In the genomic region with DNA sequence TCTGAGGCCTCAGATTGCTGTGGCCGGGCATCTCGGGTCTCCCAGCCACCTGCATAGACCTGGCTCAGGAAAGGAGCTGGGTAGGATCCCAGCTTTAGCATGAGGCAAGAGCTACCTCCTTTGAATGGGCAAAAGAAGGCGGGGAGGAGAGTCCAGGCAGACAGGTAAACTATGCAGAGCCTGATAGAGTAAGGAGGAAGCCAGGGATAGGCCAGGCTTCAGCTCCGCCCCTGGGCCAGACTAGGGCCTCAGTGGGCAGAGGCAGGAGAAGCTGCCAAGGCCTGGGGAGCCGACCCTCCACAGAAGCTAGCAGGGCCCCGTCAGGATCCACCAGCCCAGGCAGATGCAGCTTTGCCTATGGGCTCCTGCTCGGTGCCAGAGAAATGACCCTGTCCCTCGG, we compare ENCODE assay signal across 1 cellular context.
TF ChIP-seq lines count a peak whose summit lies in the region.

No MANE protein-coding gene starts in this region.

TF ChIP-seq in HepG2, 621 proteins besides CTCF, POLR2A, EP300 and RAD21:
- no peak for TF ChIP-seq ATM (IDR thresholded peaks at IDR 0.05; ENCODE audit: borderline replicate concordance)
- TF ChIP-seq, protein P1, sequence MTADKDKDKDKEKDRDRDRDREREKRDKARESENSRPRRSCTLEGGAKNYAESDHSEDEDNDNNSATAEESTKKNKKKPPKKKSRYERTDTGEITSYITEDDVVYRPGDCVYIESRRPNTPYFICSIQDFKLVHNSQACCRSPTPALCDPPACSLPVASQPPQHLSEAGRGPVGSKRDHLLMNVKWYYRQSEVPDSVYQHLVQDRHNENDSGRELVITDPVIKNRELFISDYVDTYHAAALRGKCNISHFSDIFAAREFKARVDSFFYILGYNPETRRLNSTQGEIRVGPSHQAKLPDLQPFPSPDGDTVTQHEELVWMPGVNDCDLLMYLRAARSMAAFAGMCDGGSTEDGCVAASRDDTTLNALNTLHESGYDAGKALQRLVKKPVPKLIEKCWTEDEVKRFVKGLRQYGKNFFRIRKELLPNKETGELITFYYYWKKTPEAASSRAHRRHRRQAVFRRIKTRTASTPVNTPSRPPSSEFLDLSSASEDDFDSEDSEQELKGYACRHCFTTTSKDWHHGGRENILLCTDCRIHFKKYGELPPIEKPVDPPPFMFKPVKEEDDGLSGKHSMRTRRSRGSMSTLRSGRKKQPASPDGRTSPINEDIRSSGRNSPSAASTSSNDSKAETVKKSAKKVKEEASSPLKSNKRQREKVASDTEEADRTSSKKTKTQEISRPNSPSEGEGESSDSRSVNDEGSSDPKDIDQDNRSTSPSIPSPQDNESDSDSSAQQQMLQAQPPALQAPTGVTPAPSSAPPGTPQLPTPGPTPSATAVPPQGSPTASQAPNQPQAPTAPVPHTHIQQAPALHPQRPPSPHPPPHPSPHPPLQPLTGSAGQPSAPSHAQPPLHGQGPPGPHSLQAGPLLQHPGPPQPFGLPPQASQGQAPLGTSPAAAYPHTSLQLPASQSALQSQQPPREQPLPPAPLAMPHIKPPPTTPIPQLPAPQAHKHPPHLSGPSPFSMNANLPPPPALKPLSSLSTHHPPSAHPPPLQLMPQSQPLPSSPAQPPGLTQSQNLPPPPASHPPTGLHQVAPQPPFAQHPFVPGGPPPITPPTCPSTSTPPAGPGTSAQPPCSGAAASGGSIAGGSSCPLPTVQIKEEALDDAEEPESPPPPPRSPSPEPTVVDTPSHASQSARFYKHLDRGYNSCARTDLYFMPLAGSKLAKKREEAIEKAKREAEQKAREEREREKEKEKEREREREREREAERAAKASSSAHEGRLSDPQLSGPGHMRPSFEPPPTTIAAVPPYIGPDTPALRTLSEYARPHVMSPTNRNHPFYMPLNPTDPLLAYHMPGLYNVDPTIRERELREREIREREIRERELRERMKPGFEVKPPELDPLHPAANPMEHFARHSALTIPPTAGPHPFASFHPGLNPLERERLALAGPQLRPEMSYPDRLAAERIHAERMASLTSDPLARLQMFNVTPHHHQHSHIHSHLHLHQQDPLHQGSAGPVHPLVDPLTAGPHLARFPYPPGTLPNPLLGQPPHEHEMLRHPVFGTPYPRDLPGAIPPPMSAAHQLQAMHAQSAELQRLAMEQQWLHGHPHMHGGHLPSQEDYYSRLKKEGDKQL (CRISPR knock-in tag; IDR thresholded peaks at IDR 0.05; ENCODE audit: low read depth): no peak
- TF ChIP-seq, protein P2, sequence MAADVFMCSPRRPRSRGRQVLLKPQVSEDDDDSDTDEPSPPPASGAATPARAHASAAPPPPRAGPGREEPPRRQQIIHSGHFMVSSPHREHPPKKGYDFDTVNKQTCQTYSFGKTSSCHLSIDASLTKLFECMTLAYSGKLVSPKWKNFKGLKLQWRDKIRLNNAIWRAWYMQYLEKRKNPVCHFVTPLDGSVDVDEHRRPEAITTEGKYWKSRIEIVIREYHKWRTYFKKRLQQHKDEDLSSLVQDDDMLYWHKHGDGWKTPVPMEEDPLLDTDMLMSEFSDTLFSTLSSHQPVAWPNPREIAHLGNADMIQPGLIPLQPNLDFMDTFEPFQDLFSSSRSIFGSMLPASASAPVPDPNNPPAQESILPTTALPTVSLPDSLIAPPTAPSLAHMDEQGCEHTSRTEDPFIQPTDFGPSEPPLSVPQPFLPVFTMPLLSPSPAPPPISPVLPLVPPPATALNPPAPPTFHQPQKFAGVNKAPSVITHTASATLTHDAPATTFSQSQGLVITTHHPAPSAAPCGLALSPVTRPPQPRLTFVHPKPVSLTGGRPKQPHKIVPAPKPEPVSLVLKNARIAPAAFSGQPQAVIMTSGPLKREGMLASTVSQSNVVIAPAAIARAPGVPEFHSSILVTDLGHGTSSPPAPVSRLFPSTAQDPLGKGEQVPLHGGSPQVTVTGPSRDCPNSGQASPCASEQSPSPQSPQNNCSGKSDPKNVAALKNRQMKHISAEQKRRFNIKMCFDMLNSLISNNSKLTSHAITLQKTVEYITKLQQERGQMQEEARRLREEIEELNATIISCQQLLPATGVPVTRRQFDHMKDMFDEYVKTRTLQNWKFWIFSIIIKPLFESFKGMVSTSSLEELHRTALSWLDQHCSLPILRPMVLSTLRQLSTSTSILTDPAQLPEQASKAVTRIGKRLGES (CRISPR knock-in tag; IDR thresholded peaks at IDR 0.05; ENCODE audit: borderline replicate concordance): no peak
- no peak for TF ChIP-seq ZNF563 (CRISPR knock-in tag; IDR thresholded peaks at IDR 0.05)
- TF ChIP-seq, protein P3, sequence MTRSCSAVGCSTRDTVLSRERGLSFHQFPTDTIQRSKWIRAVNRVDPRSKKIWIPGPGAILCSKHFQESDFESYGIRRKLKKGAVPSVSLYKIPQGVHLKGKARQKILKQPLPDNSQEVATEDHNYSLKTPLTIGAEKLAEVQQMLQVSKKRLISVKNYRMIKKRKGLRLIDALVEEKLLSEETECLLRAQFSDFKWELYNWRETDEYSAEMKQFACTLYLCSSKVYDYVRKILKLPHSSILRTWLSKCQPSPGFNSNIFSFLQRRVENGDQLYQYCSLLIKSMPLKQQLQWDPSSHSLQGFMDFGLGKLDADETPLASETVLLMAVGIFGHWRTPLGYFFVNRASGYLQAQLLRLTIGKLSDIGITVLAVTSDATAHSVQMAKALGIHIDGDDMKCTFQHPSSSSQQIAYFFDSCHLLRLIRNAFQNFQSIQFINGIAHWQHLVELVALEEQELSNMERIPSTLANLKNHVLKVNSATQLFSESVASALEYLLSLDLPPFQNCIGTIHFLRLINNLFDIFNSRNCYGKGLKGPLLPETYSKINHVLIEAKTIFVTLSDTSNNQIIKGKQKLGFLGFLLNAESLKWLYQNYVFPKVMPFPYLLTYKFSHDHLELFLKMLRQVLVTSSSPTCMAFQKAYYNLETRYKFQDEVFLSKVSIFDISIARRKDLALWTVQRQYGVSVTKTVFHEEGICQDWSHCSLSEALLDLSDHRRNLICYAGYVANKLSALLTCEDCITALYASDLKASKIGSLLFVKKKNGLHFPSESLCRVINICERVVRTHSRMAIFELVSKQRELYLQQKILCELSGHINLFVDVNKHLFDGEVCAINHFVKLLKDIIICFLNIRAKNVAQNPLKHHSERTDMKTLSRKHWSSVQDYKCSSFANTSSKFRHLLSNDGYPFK (CRISPR knock-in tag; IDR thresholded peaks at IDR 0.05; ENCODE audit: borderline replicate concordance): no peak
- no peak for TF ChIP-seq MAFG (CRISPR knock-in tag; IDR thresholded peaks at IDR 0.05)
- no peak for TF ChIP-seq FOXM1 (CRISPR knock-in tag; IDR thresholded peaks at IDR 0.05)
- no peak for TF ChIP-seq MXD4 (CRISPR knock-in tag; IDR thresholded peaks at IDR 0.05)
- no peak for TF ChIP-seq ZKSCAN1 (IDR thresholded peaks at IDR 0.05; ENCODE audit: low read length)
- TF ChIP-seq ZBTB7B (CRISPR knock-in tag; IDR thresholded peaks at IDR 0.05): no peak
- no peak for TF ChIP-seq ZFP37 (CRISPR knock-in tag; IDR thresholded peaks at IDR 0.05; ENCODE audit: borderline replicate concordance)
- no peak for TF ChIP-seq ATRX (CRISPR knock-in tag; IDR thresholded peaks at IDR 0.05; ENCODE audit: borderline replicate concordance)
- no peak for TF ChIP-seq WIZ (CRISPR knock-in tag; IDR thresholded peaks at IDR 0.05)
- no peak for TF ChIP-seq KDM5B (CRISPR knock-in tag; IDR thresholded peaks at IDR 0.05; ENCODE audit: borderline replicate concordance)
- TF ChIP-seq RBAK (CRISPR knock-in tag; IDR thresholded peaks at IDR 0.05): no peak
- TF ChIP-seq ZNF329 (CRISPR knock-in tag; IDR thresholded peaks at IDR 0.05; ENCODE audit: low read depth): no peak
- no peak for TF ChIP-seq ZSCAN20 (CRISPR knock-in tag; IDR thresholded peaks at IDR 0.05; ENCODE audit: borderline replicate concordance)
- TF ChIP-seq IRX3 (CRISPR knock-in tag; IDR thresholded peaks at IDR 0.05; ENCODE audit: borderline replicate concordance, low read depth): no peak
- TF ChIP-seq ZNF790 (CRISPR knock-in tag; IDR thresholded peaks at IDR 0.05; ENCODE audit: borderline replicate concordance): no peak
TF ChIP-seq in HepG2: peak in this region for 0.
